8 cellular contexts compared by ENCODE assay signal in the genomic region with DNA sequence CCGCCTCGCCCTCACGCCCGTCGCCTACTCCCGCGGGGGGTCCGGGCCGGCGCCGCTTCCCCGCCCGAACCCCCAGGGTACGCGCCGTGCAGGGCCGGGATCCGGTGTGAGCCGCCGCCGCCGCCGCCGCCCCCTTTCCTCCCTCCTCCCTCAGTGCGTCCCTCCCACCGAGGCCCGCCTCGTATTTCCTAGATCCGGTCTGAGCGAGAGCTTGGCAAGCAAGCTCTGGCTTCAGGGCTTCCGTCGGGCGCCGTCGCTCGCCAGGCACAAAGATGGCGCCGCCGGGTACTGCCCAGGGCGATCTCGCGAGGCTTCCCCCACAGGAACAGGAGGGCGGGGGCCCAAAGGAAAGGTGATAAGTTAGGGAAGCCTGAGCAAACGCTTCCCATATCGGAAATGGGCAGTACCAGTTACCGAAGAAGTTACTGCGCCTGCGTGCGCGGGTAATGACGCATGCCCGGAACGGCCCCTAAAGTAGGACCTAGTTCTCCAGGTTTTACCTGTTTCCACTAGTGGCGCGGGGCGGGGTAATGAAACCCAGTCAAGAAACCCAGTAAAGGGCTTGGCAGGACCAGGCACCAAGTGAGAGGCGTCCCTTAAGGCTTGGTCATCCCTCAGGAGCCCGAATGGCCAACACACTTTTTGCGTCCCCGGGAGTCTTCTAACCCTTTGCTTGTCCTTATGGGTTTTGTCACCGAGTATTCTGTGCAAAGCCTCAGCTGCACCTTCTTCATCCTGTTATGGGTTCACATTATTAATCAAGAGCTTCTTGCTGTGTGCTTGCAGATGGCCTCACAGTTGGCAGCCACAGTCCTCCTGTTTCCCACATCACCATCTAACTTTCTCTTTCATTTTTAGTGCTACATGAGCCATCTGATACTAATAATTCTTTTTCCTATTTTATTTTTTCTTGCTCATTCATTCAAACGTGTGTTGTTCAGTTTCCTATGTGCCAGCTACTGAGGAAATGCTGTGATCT. TPM values are rescaled to one million over a fixed set of nuclear protein-coding genes. Genes with fewer than 3 reads are reported as not detected.
A peak's percentile ranks its signal among the peaks of the same experiment; 100 is the strongest.
DNase-seq lines count a peak whose midpoint lies in the region; ATAC-seq, FAIRE-seq and TF ChIP-seq lines count a peak whose summit lies in the region.

A gene with protein sequence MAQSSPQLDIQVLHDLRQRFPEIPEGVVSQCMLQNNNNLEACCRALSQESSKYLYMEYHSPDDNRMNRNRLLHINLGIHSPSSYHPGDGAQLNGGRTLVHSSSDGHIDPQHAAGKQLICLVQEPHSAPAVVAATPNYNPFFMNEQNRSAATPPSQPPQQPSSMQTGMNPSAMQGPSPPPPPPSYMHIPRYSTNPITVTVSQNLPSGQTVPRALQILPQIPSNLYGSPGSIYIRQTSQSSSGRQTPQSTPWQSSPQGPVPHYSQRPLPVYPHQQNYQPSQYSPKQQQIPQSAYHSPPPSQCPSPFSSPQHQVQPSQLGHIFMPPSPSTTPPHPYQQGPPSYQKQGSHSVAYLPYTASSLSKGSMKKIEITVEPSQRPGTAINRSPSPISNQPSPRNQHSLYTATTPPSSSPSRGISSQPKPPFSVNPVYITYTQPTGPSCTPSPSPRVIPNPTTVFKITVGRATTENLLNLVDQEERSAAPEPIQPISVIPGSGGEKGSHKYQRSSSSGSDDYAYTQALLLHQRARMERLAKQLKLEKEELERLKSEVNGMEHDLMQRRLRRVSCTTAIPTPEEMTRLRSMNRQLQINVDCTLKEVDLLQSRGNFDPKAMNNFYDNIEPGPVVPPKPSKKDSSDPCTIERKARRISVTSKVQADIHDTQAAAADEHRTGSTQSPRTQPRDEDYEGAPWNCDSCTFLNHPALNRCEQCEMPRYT (minus strand): TSS at position 108 of the 979 bp plus-strand sequence. CDS start 29,666 bp downstream, outside the sequence.

- no peaks in the 10 kb centered on the region for H3K9me3 Mint-ChIP-seq in activated naive CD8-positive, alpha-beta T cell treated with anti-CD3 and anti-CD28 coated beads, Interleukin-2, amount 50 U/mL, for 24 hours

- intact Hi-C loops in Right ventricle myocardium superior (cut with DNase I), result no loop called here
- intact Hi-C loops in pancreas (cut with DNase I), result no loop called here
- intact Hi-C loops in tibial artery (cut with DNase I; ENCODE audit: low total_unique reads), result no loop called here

- peaks cover 2% of the 10 kb centered on the region for H3K36me3 Mint-ChIP-seq in activated naive CD8-positive, alpha-beta T cell treated with anti-CD3 and anti-CD28 coated beads, Interleukin-2, amount 50 U/mL, for 24 hours (ENCODE audit: low read depth)

- peak within 1 kb of the TSS; percentile 90 for H3K27ac Mint-ChIP-seq in activated naive CD8-positive, alpha-beta T cell treated with anti-CD3 and anti-CD28 coated beads, Interleukin-2, amount 50 U/mL, for 24 hours

- 0 to 23% methylated on average over 47 to 62 of the region's 62 CpGs for WGBS in pancreas, 2 donors

- ATAC-seq in HG02763 (IDR thresholded peaks at IDR 0.05; ENCODE audit: unreplicated experiment) (peak; percentile 89), Right ventricle myocardium superior (ENCODE audit: poor library complexity) (peak; percentile 97), pancreas (peak; percentile 92 to 97 (median 94))
- peak; percentile 93 for ATAC-seq in activated naive CD8-positive, alpha-beta T cell treated with anti-CD3 and anti-CD28 coated beads, Interleukin-2, amount 50 U/mL, for 24 hours

- H3K27me3 ChIP-seq in pancreas (no peaks in the 10 kb centered on the region), tibial artery (no peaks in the 10 kb centered on the region)

- H3K4me1 ChIP-seq in pancreas (peaks cover 0 to 4% (median 0%) of the 10 kb centered on the region in 3 donors), tibial artery (peaks cover 0 to 19% (median 0%) of the 10 kb centered on the region in 4 donors)

- peak; percentile 57 for FAIRE-seq in pancreas (lab: Jason Lieb, UNC)

- H3K36me3 ChIP-seq in pancreas, result no peaks in the 10 kb centered on the region
- no peaks in the 10 kb centered on the region for H3K36me3 ChIP-seq in tibial artery

- no peaks in the 10 kb centered on the region for H3K27me3 Mint-ChIP-seq in activated naive CD8-positive, alpha-beta T cell treated with anti-CD3 and anti-CD28 coated beads, Interleukin-2, amount 50 U/mL, for 24 hours

- peaks cover 30% of the 10 kb centered on the region for H3K4me1 Mint-ChIP-seq in activated naive CD8-positive, alpha-beta T cell treated with anti-CD3 and anti-CD28 coated beads, Interleukin-2, amount 50 U/mL, for 24 hours

- H3K4me3 Mint-ChIP-seq in activated naive CD8-positive, alpha-beta T cell treated with anti-CD3 and anti-CD28 coated beads, Interleukin-2, amount 50 U/mL, for 24 hours, result peak within 1 kb of the TSS; percentile 83

- H3K4me3 ChIP-seq in GM12865 (ENCODE audit: low read depth, low read length), result peak within 1 kb of the TSS; percentile 74
- peak within 1 kb of the TSS; percentile 38 to 69 (median 64) for H3K4me3 ChIP-seq in pancreas
- peak within 1 kb of the TSS; percentile 91 to 92 for H3K4me3 ChIP-seq in tibial artery

- no peak for TF ChIP-seq CTCF in GM12865 (IDR thresholded peaks at IDR 0.05; ENCODE audit: insufficient read depth, low read depth, low read length, missing control alignments)
- no peak for TF ChIP-seq CTCF in pancreas (IDR thresholded peaks at IDR 0.05)
- no peak for TF ChIP-seq CTCF in tibial artery (IDR thresholded peaks at IDR 0.05)

- H3K27ac ChIP-seq in pancreas, result peak within 1 kb of the TSS; percentile 44 to 86 (median 74)
- peak within 1 kb of the TSS; percentile 86 to 88 for H3K27ac ChIP-seq in tibial artery

- H3K9me3 ChIP-seq in pancreas (no peaks in the 10 kb centered on the region), tibial artery (no peaks in the 10 kb centered on the region)

- DNase-seq in GM12865 (ENCODE audit: low read depth) (peak; percentile 97), NCI-H1417 treated with DMSO at 0.1 percent for 48 hours (lab: John Stamatoyannopoulos, UW) (peak; percentile 97), SW480 (ENCODE audit: low spot score) (peak; percentile 97), Right ventricle myocardium superior (peak; percentile 95), pancreas (peak; percentile 90 to 97 (median 95)), tibial artery (peak; percentile 94 to 97)
- DNase-seq in activated naive CD8-positive, alpha-beta T cell treated with anti-CD3 and anti-CD28 coated beads, Interleukin-2, amount 50 U/mL, for 24 hours, result peak; percentile 87

RNA-seq across cellular contexts. Expression of the gene that starts here (rescaled TPM):
- total RNA-seq in Right ventricle myocardium superior (12.3 TPM), pancreas (10 to 100 TPM; 10.3 to 17.3 (median 13.7) TPM)
- 10 to 100 TPM; 10.2 to 14.9 TPM for polyA plus RNA-seq in pancreas

Comparison
In these comparisons a context has a peak if more than half of its experiments do, and no peak if none do; other contexts are left out.
1. Peak in every context shown above with its lines: DNase-seq, ATAC-seq, H3K4me3 ChIP-seq and H3K27ac ChIP-seq.